In the genomic region with DNA sequence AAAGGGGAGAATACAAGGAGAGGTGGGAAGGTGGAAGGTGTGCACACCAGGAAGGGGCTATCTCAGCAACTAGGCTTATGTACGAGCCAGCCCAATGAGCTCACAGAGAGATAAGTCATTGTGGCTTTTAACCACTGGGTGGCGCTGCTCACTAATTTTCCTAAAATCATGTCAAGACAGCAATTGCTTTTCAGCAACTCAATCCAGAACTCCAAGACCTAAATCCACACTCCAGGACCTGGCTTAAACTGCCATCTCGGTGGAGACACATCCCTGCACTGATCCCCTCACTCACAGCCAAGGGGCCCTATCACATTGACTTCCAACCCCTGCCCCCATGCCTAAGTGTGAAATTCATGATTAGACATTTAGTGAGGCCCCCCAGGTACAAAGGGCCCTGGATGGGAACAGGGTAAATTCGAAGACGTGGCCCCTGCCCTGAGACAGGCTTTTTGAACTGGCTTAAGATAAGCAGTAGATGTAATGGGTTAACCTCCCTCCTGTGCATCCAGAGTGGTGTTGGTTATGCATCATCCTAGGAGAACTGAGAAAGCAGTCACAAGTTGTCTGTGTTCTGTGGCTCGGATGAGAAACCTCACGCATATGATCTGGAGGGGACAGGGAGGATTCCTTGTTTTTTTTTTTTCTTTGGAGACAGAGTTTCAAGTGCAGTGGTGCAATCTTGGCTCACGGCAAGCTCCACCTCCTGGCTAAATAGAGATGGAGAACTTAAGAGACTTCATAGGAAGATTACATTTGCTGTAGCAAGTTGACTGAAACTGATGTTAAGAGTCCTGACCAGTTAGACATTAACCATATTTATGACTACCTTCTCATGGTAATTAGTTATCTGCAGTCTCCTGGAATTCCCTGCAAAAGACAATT, we compare ENCODE assay signal across 8 cellular contexts. TPM values are rescaled to one million over a fixed set of nuclear protein-coding genes. Genes with fewer than 3 reads are reported as not detected.
DNase-seq lines count a peak whose midpoint lies in the region; ATAC-seq and TF ChIP-seq lines count a peak whose summit lies in the region.

No MANE protein-coding gene starts in this region.

- H2BK12ac ChIP-seq in H9 (ENCODE audit: insufficient read length, low read depth, low read length): no peak overlapping the region

- no peak overlapping the region for H2BK15ac ChIP-seq in H9 (ENCODE audit: low read depth, low read length)

- H3K56ac ChIP-seq in H9 (ENCODE audit: insufficient read length, low read depth, low read length): no peak overlapping the region

- H3K27me3 Mint-ChIP-seq in H9 (ENCODE audit: low read depth) (no peaks in the 10 kb centered on the region), memory B cell (peaks cover 4% of the 10 kb centered on the region)
- H3K27me3 Mint-ChIP-seq in activated CD8-positive, alpha-beta T cell treated with anti-CD3 and anti-CD28 coated beads for 36 hours: no peaks in the 10 kb centered on the region

- H2BK120ac ChIP-seq in H9 (ENCODE audit: low read depth, low read length, poor library complexity, severe bottlenecking): no peak overlapping the region

- no peak overlapping the region for H3K4ac ChIP-seq in H9 (ENCODE audit: low read depth, low read length)

- H3K23ac ChIP-seq in H9 (ENCODE audit: insufficient read length, low read depth, low read length): no peak overlapping the region

- H2AK5ac ChIP-seq in H9 (ENCODE audit: insufficient read length, low read length): no peak overlapping the region

- TF ChIP-seq CTCF in AG10803 (conservative IDR thresholded peaks at IDR 0.05; ENCODE audit: low read length): peak; percentile 81
- peak; percentile 90 for TF ChIP-seq CTCF in H9 (conservative IDR thresholded peaks at IDR 0.05)
- peak; percentile 85 for TF ChIP-seq CTCF in activated CD8-positive, alpha-beta T cell treated with anti-CD3 and anti-CD28 coated beads for 36 hours (IDR thresholded peaks at IDR 0.05)

- no peak overlapping the region for H2AFZ ChIP-seq in H9 (ENCODE audit: low read length)

- no CpG with 5 or more reads among the region's 8 CpGs for WGBS in H9 (ENCODE audit: extremely low coverage, insufficient read length, low lambda C conversion rate)

- H3K9ac ChIP-seq in H9 (ENCODE audit: extremely low read depth, insufficient read length, low read length): no peak overlapping the region

- no peak overlapping the region for H3K27ac ChIP-seq in H9 (ENCODE audit: insufficient read length, low read depth, low read length)

- H3K27ac Mint-ChIP-seq in H9 (peak overlapping the region in 1 of 3 experiments; percentile 88; a peak in 1 of 7 replicates), memory B cell (no peak overlapping the region)
- no peak overlapping the region for H3K27ac Mint-ChIP-seq in activated CD8-positive, alpha-beta T cell treated with anti-CD3 and anti-CD28 coated beads for 36 hours

- H2BK5ac ChIP-seq in H9 (ENCODE audit: insufficient read length, low read length): no peak overlapping the region

- H3K4me3 ChIP-seq in AG10803 (ENCODE audit: low read length): no peak overlapping the region

- no peak overlapping the region for H3T11ph ChIP-seq in H9 (ENCODE audit: low read length)

- H3K79me1 ChIP-seq in H9 (ENCODE audit: insufficient read depth, low read depth, low read length, poor library complexity, severe bottlenecking): no peaks in the 10 kb centered on the region

- CTCF ChIA-PET in activated CD8-positive, alpha-beta T cell treated with anti-CD3 and anti-CD28 coated beads for 36 hours (lab: Charles Lee): interaction anchor here (0.6 to 11.8 kb wide), 49 partner anchors 8 to 516 kb away, joined by 3 to 299 read pairs (median 4); a partner anchor contains a TSS

- no peaks in the 10 kb centered on the region for H3K23me2 ChIP-seq in H9 (ENCODE audit: insufficient read length, low read depth, low read length, poor library complexity, severe bottlenecking)

- no peaks in the 10 kb centered on the region for H3K79me2 ChIP-seq in H9 (ENCODE audit: insufficient read depth, low read length)

- H3K27me3 ChIP-seq in H9 (ENCODE audit: insufficient read depth, low read length): no peaks in the 10 kb centered on the region

- POLR2A ChIA-PET in activated CD8-positive, alpha-beta T cell treated with anti-CD3 and anti-CD28 coated beads for 36 hours (lab: Charles Lee): no interaction called here

- intact Hi-C loops in activated CD8-positive, alpha-beta T cell treated with anti-CD3 and anti-CD28 coated beads for 36 hours (cut with micrococcal nuclease): loop anchor here (2.0 to 5.0 kb wide), 2 partner anchors 103 to 179 kb away; no protein-coding TSS in a partner anchor

- no peak overlapping the region for H4K91ac ChIP-seq in H9 (ENCODE audit: insufficient read length, low read depth, low read length)

- H2BK20ac ChIP-seq in H9 (ENCODE audit: low read depth, low read length, poor library complexity, severe bottlenecking): no peak overlapping the region

- ATAC-seq in activated CD8-positive, alpha-beta T cell treated with anti-CD3 and anti-CD28 coated beads for 36 hours: peak; percentile 81
- ATAC-seq in memory B cell (ENCODE audit: low read depth): peak; percentile 79
- no peak for ATAC-seq in HG02798 (IDR thresholded peaks at IDR 0.05; ENCODE audit: poor library complexity, unreplicated experiment)

- H3K36me3 Mint-ChIP-seq in H9 (ENCODE audit: insufficient read depth in 1 of 3, low read depth in 3 of 3) (no peaks in the 10 kb centered on the region), memory B cell (no peaks in the 10 kb centered on the region)
- no peaks in the 10 kb centered on the region for H3K36me3 Mint-ChIP-seq in activated CD8-positive, alpha-beta T cell treated with anti-CD3 and anti-CD28 coated beads for 36 hours (ENCODE audit: low read depth)

- H3K14ac ChIP-seq in H9 (ENCODE audit: insufficient read depth, low read length): no peak overlapping the region

- no peaks in the 10 kb centered on the region for H4K20me1 ChIP-seq in H9 (ENCODE audit: control insufficient read depth, insufficient read depth, insufficient read length)

- H4K8ac ChIP-seq in H9 (replicated peaks; ENCODE audit: insufficient read length, low read depth, low read length): no peak overlapping the region

- peak; percentile 68 for DNase-seq in AG10803 (ENCODE audit: low read depth)
- DNase-seq in H9: peak; percentile 90
- DNase-seq in NCI-H526 treated with DMSO at 0.1 percent for 48 hours (lab: John Stamatoyannopoulos, UW): peak; percentile 44
- peak; percentile 89 for DNase-seq in activated CD8-positive, alpha-beta T cell treated with anti-CD3 and anti-CD28 coated beads for 36 hours
- peak; percentile 62 for DNase-seq in effector CD8-positive, alpha-beta T cell (lab: John Stamatoyannopoulos, UW)
- DNase-seq in memory B cell (ENCODE audit: low spot score in 2 of 2): peak; percentile 77 to 79
- DNase-seq in stimulated activated CD8-positive, alpha-beta memory T cell treated with anti-CD3 and anti-CD28 coated beads, Interleukin-15, amount 100 ng/mL, for 4 hours (ENCODE audit: low read depth in 2 of 2): peak; percentile 21 to 52

- no peak overlapping the region for H4K5ac ChIP-seq in H9 (ENCODE audit: insufficient read length, low read depth, low read length)

- H3K4me1 ChIP-seq in H9 (ENCODE audit: insufficient read depth, low read length): no peaks in the 10 kb centered on the region

- H3K9me3 Mint-ChIP-seq in H9 (no peaks in the 10 kb centered on the region), memory B cell (no peaks in the 10 kb centered on the region)
- no peaks in the 10 kb centered on the region for H3K9me3 Mint-ChIP-seq in activated CD8-positive, alpha-beta T cell treated with anti-CD3 and anti-CD28 coated beads for 36 hours

- no peaks in the 10 kb centered on the region for H3K9me3 ChIP-seq in H9 (ENCODE audit: control insufficient read depth, low read depth, low read length)

- no peak overlapping the region for H3K4me3 Mint-ChIP-seq in H9
- H3K4me3 Mint-ChIP-seq in activated CD8-positive, alpha-beta T cell treated with anti-CD3 and anti-CD28 coated beads for 36 hours: no peak overlapping the region
- H3K4me3 Mint-ChIP-seq in memory B cell: no peak overlapping the region

- H3K4me2 ChIP-seq in H9 (ENCODE audit: insufficient read depth, insufficient read length, low read length): no peak overlapping the region

- H3K4me1 Mint-ChIP-seq in H9: peaks cover 2 to 6% of the 10 kb centered on the region in 2 experiments; a peak in 2 of 4 replicates
- no peaks in the 10 kb centered on the region for H3K4me1 Mint-ChIP-seq in activated CD8-positive, alpha-beta T cell treated with anti-CD3 and anti-CD28 coated beads for 36 hours (ENCODE audit: low read depth)
- no peaks in the 10 kb centered on the region for H3K4me1 Mint-ChIP-seq in memory B cell

- H3K18ac ChIP-seq in H9 (ENCODE audit: insufficient read length, low read depth, low read length): no peak overlapping the region

RNA-seq across cellular contexts. Expression of a gene that starts 11.5 kb away (rescaled TPM):
- total RNA-seq in H9 (2021): not detected in 2 replicates
- not detected for total RNA-seq in activated CD8-positive, alpha-beta T cell treated with anti-CD3 and anti-CD28 coated beads for 36 hours

RNA-seq across cellular contexts. Expression of a gene that starts 16.7 kb away (rescaled TPM):
- total RNA-seq in H9 (2021): not detected in 2 replicates
- total RNA-seq in activated CD8-positive, alpha-beta T cell treated with anti-CD3 and anti-CD28 coated beads for 36 hours: not detected

RNA-seq across cellular contexts. Expression of a gene that starts 26.3 kb away (rescaled TPM):
- not detected in 2 replicates for total RNA-seq in H9 (2021)
- total RNA-seq in activated CD8-positive, alpha-beta T cell treated with anti-CD3 and anti-CD28 coated beads for 36 hours: not detected

RNA-seq across cellular contexts. Expression of a gene that starts 31.6 kb away (rescaled TPM):
- total RNA-seq in H9 (2021): not detected in 2 replicates
- total RNA-seq in activated CD8-positive, alpha-beta T cell treated with anti-CD3 and anti-CD28 coated beads for 36 hours: not detected

RNA-seq across cellular contexts. Expression of a gene that starts 39.2 kb away (rescaled TPM):
- total RNA-seq in H9 (2021): 9.0 and 9.8 TPM in 2 replicates
- total RNA-seq in activated CD8-positive, alpha-beta T cell treated with anti-CD3 and anti-CD28 coated beads for 36 hours: 10 to 100 TPM; 12.6 to 16.0 TPM

Comparison
In these comparisons a context has a peak if more than half of its experiments do, and no peak if none do; other contexts are left out.
1. DNase-seq: peak in every context shown above with its lines; median percentile 90 in H9; 89 in activated CD8-positive, alpha-beta T cell treated with anti-CD3 and anti-CD28 coated beads for 36 hours; 78 in memory B cell; 68 in AG10803; 62 in effector CD8-positive, alpha-beta T cell; 44 in NCI-H526 treated with DMSO at 0.1 percent for 48 hours; 36 in stimulated activated CD8-positive, alpha-beta memory T cell treated with anti-CD3 and anti-CD28 coated beads, Interleukin-15, amount 100 ng/mL, for 4 hours.